ENCODE assay signal across 24 cellular contexts in the genomic region with DNA sequence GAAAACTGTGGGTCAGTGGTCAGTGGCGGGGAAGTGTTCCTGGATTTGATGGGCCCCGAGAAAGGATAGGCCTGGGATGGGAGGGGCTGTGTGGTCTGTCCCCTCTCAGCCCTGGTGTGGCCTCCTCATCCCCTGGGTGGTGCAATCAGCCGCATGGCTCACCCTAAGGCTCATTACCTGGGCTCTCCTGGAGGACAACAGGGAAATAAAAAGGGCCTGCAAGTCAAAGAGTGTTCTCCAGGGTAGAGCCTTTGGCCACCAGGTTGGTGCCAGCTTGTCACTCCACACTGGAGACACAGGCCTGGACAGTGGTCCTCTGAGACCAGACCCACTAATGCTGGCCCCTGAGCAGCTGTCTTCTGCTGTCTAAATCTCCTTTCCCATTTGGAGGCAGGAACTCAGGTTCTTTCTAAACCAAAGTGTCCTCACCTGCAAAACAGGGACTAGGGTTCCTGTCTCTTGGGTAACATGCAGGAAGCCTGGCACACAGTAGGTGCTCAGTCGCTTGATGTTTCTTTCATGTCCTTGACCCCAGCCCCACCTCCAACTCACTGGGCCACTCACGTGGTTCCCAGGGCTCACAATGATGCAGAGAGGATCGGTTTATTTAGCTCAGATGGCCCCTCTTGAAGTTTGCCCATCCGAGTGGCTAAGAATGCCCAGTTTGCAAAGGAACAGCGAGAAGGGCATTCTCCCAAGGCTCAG. TPM values are rescaled to one million over a fixed set of nuclear protein-coding genes. Genes with fewer than 3 reads are reported as not detected.
DNase-seq lines count a peak whose midpoint lies in the region; ATAC-seq, FAIRE-seq and TF ChIP-seq lines count a peak whose summit lies in the region.
"Had no signal": no experiment of that assay in that cellular context is flagged by ENCODE, and none has a peak within 500 bp of the region (broad histone marks: within the 10 kb centered on the region; RNA-seq: fewer than 3 reads in every experiment).

No MANE protein-coding gene starts in this region.

- H3K9me3 Mint-ChIP-seq in T-helper 1 cell treated with Interleukin-12 subunit alpha and Interleukin-12 subunit beta and Interleukin-4 antibody, amounts not matched to agents 30 μg/mL and 1 μg/mL, for 36 hours = no peaks in the 10 kb centered on the region
- no peaks in the 10 kb centered on the region for H3K9me3 Mint-ChIP-seq in nephron
- H3K9me3 Mint-ChIP-seq: activated T-helper 2 cell treated with anti-CD3 and anti-CD28 coated beads, Interferon-gamma antibody, Interleukin-2, Interleukin-4, amounts not matched to agents 10 μg/mL and 5 μg/mL and 100 μg/mL, durations not matched to agents 14 hours and 24 hours and 36 hours; stimulated activated naive CD8-positive, alpha-beta T cell treated with anti-CD3 and anti-CD28 coated beads, Interleukin-15, Interleukin-2, amounts not matched to agents 100 ng/mL and 50 ng/mL, for 24 hours had no signal

- TF ChIP-seq EP300 in H1 (IDR thresholded peaks at IDR 0.05; ENCODE audit: borderline replicate concordance in 1 of 2, low read depth in 2 of 2, low read length in 2 of 2) = no peak

- H3K4me3 Mint-ChIP-seq in T-helper 1 cell treated with Interleukin-12 subunit alpha and Interleukin-12 subunit beta and Interleukin-4 antibody, amounts not matched to agents 30 μg/mL and 1 μg/mL, for 36 hours = peak overlapping the region; percentile 31
- H3K4me3 Mint-ChIP-seq in nephron = peak overlapping the region in 2 of 3 experiments; percentile 47 to 86

- H3K23ac ChIP-seq in H1 (ENCODE audit: insufficient read length) = no peak overlapping the region

- H2AK5ac ChIP-seq in H1 (ENCODE audit: low read depth, low read length) = no peak overlapping the region

- H3K79me2 ChIP-seq in HCT116 (ENCODE audit: insufficient read depth, low read length) (no peaks in the 10 kb centered on the region), H1 (ENCODE audit: control insufficient read depth in 1 of 2, insufficient read depth in 2 of 2, low read length in 2 of 2) (no peaks in the 10 kb centered on the region)

- DNase-seq in T-helper 1 cell (no peak), HCT116 (ENCODE audit: low read depth, low spot score) (no peak), H1 (ENCODE audit: low read depth in 1 of 2, low spot score in 2 of 2) (no peak), NCI-H524 treated with DMSO at 0.1 percent for 48 hours (lab: John Stamatoyannopoulos, UW) (no peak), activated gamma-delta T cell (lab: John Stamatoyannopoulos, UW) (no peak)
- DNase-seq: AML-193; amniotic stem cell; central memory CD4-positive, alpha-beta T cell; effector CD8-positive, alpha-beta T cell; Kasumi-1; NCI-H1092; NCI-H2081 treated with DMSO at 0.1 percent for 48 hours; NCI-H524; stimulated activated CD4-positive, alpha-beta T cell treated with anti-CD3 and anti-CD28 coated beads, Interleukin-1b, Interleukin-23, amount 100 ng/mL, for 48 hours; T-helper 17 cell had no signal

- no peak overlapping the region for H4K91ac ChIP-seq in H1 (replicated peaks; ENCODE audit: insufficient read length, low read length)

- H3K27ac ChIP-seq in HCT116 (ENCODE audit: low read depth, low read length) (no peak overlapping the region), H1 (ENCODE audit: low read depth, low read length) (no peak overlapping the region)
- H3K27ac ChIP-seq: 22Rv1, esophagus muscularis mucosa, ovary had no signal

- no peak overlapping the region for H2BK15ac ChIP-seq in H1 (ENCODE audit: low read length)

- H3K4me1 ChIP-seq in HCT116 (ENCODE audit: control insufficient read depth in 1 of 2, insufficient read depth in 2 of 2, low read length in 2 of 2) = peaks cover 4 to 28% of the 10 kb centered on the region in 2 experiments; a peak in 3 of 4 replicates
- H3K4me1 ChIP-seq in H1 (replicated peaks in 1 of 4; ENCODE audit: control insufficient read depth in 3 of 4, insufficient read depth in 4 of 4, low read length in 3 of 4) = peaks cover 0 to 19% (median 12%) of the 10 kb centered on the region in 4 experiments; a peak in 6 of 7 replicates

- RAD21 ChIA-PET in HCT116 (lab: Charles Lee; ENCODE audit: low non-redundant PET in 1 of 2, low total read pairs in 2 of 2, uncharacterized antibody in 2 of 2, unreplicated experiment in 2 of 2) = no interaction called here

- no peak overlapping the region for H2BK20ac ChIP-seq in H1 (ENCODE audit: low read length)

- no peak overlapping the region for H2BK5ac ChIP-seq in H1 (ENCODE audit: low read depth, low read length)

- H3K56ac ChIP-seq in H1 (replicated peaks; ENCODE audit: insufficient read length, low read depth, low read length) = no peak overlapping the region

- H3K79me1 ChIP-seq in H1 (ENCODE audit: low read depth, low read length) = no peaks in the 10 kb centered on the region

- intact Hi-C loops in HCT116 (cut with micrococcal nuclease) = no loop called here

- ATAC-seq in HCT116 (no peak), HG03432 (IDR thresholded peaks at IDR 0.05; ENCODE audit: unreplicated experiment) (no peak)
- ATAC-seq: Right ventricle myocardium inferior had no signal

- POLR2A ChIA-PET in HCT116 (lab: Charles Lee) (no interaction called here), H1 (lab: Charles Lee; ENCODE audit: partially characterized antibody) (interaction anchor here (1.0 to 1.6 kb wide), 3 partner anchors 10 to 22 kb away, joined by 3 to 4 read pairs (median 4); no protein-coding TSS in a partner anchor)

- H4K20me1 ChIP-seq in HCT116 (ENCODE audit: insufficient read depth) (no peaks in the 10 kb centered on the region), H1 (replicated peaks in 1 of 2; ENCODE audit: control insufficient read depth in 1 of 2, insufficient read depth in 2 of 2, low read length in 2 of 2) (peaks cover 0 to 5% of the 10 kb centered on the region in 2 experiments)

- H4K5ac ChIP-seq in H1 (ENCODE audit: insufficient read length, low read depth, low read length) = no peak overlapping the region

- CTCF ChIA-PET in HCT116 (lab: Charles Lee) (no interaction called here), H1 (lab: Charles Lee; ENCODE audit: partially characterized antibody) (interaction anchor here (1.2 to 2.0 kb wide), 5 partner anchors 9 to 166 kb away, joined by 3 to 7 read pairs (median 4); no protein-coding TSS in a partner anchor)

- no peak overlapping the region for H3K18ac ChIP-seq in H1 (ENCODE audit: extremely low read depth, low read length)

- TF ChIP-seq POLR2A in HCT116 (IDR thresholded peaks at IDR 0.05; ENCODE audit: borderline replicate concordance, extremely low read depth, insufficient read depth, insufficient read length) (no peak), H1 (IDR thresholded peaks at IDR 0.05; ENCODE audit: control extremely low read depth in 1 of 2, low read depth in 2 of 2, low read length in 2 of 2) (no peak; a peak in 1 of 3 replicates)

- no peaks in the 10 kb centered on the region for H3K36me3 Mint-ChIP-seq in T-helper 1 cell treated with Interleukin-12 subunit alpha and Interleukin-12 subunit beta and Interleukin-4 antibody, amounts not matched to agents 30 μg/mL and 1 μg/mL, for 36 hours (ENCODE audit: low read depth)
- H3K36me3 Mint-ChIP-seq in nephron (ENCODE audit: low read depth) = no peaks in the 10 kb centered on the region

- H3K36me3 ChIP-seq in HCT116 (ENCODE audit: control insufficient read depth in 1 of 2, insufficient read depth in 2 of 2, low read length in 2 of 2) (no peaks in the 10 kb centered on the region), H1 (ENCODE audit: control insufficient read depth in 2 of 4, insufficient read depth in 4 of 4, low read length in 3 of 4) (no peaks in the 10 kb centered on the region)
- H3K36me3 ChIP-seq: ovary had no signal

- no peaks in the 10 kb centered on the region for H3K9me2 ChIP-seq in HCT116 (ENCODE audit: insufficient read depth)

- H3K23me2 ChIP-seq in H1 (ENCODE audit: low read depth, low read length) = peaks cover 20% of the 10 kb centered on the region

- TF ChIP-seq CTCF in HCT116 (IDR thresholded peaks at IDR 0.05 in 2 of 3, conservative IDR thresholded peaks at IDR 0.05 in 1 of 3; ENCODE audit: borderline replicate concordance in 1 of 3, insufficient read depth in 1 of 3, low read depth in 2 of 3, low read length in 2 of 3) (no peak), H1 (IDR thresholded peaks at IDR 0.05; ENCODE audit: control extremely low read depth in 1 of 3, insufficient read depth in 1 of 3, low read depth in 1 of 3, low read length in 3 of 3) (no peak), nephron (IDR thresholded peaks at IDR 0.05; ENCODE audit: unreplicated experiment in 3 of 3) (no peak)

- H3K27me3 Mint-ChIP-seq in T-helper 1 cell treated with Interleukin-12 subunit alpha and Interleukin-12 subunit beta and Interleukin-4 antibody, amounts not matched to agents 30 μg/mL and 1 μg/mL, for 36 hours (ENCODE audit: low read depth) = no peaks in the 10 kb centered on the region
- peaks cover 29% of the 10 kb centered on the region for H3K27me3 Mint-ChIP-seq in nephron (ENCODE audit: low read depth)

- H3K4ac ChIP-seq in H1 (replicated peaks; ENCODE audit: insufficient read length, low read depth, low read length) = no peak overlapping the region

- H3K14ac ChIP-seq in H1 (ENCODE audit: insufficient read length) = no peak overlapping the region

- H3K9ac ChIP-seq in HCT116 (ENCODE audit: low read length) (no peak overlapping the region), H1 (replicated peaks in 1 of 4; ENCODE audit: extremely low read depth in 1 of 4, low read depth in 3 of 4, low read length in 3 of 4) (no peak overlapping the region)

- peaks cover 4% of the 10 kb centered on the region for H3K4me1 Mint-ChIP-seq in T-helper 1 cell treated with Interleukin-12 subunit alpha and Interleukin-12 subunit beta and Interleukin-4 antibody, amounts not matched to agents 30 μg/mL and 1 μg/mL, for 36 hours (ENCODE audit: low read depth)
- peaks cover 4% of the 10 kb centered on the region for H3K4me1 Mint-ChIP-seq in nephron

- no peak overlapping the region for H3K27ac Mint-ChIP-seq in T-helper 1 cell treated with Interleukin-12 subunit alpha and Interleukin-12 subunit beta and Interleukin-4 antibody, amounts not matched to agents 30 μg/mL and 1 μg/mL, for 36 hours
- no peak overlapping the region for H3K27ac Mint-ChIP-seq in nephron
- H3K27ac Mint-ChIP-seq: activated T-helper 2 cell treated with anti-CD3 and anti-CD28 coated beads, Interferon-gamma antibody, Interleukin-2, Interleukin-4, amounts not matched to agents 10 μg/mL and 5 μg/mL and 100 μg/mL, durations not matched to agents 14 hours and 24 hours and 36 hours; stimulated activated naive CD8-positive, alpha-beta T cell treated with anti-CD3 and anti-CD28 coated beads, Interleukin-15, Interleukin-2, amounts not matched to agents 100 ng/mL and 50 ng/mL, for 24 hours; T-helper 17 cell had no signal

- 0 out of 2 replicates have a peak overlapping the region, but pooled peaks have one; percentile 17 for H2BK12ac ChIP-seq in H1 (ENCODE audit: low read depth, low read length)

- H3K9me3 ChIP-seq in HCT116 (ENCODE audit: control insufficient read depth in 1 of 2, insufficient read depth in 1 of 2, low read depth in 1 of 2, low read length in 2 of 2) = no peaks in the 10 kb centered on the region
- no peaks in the 10 kb centered on the region for H3K9me3 ChIP-seq in H1 (ENCODE audit: insufficient read depth in 2 of 2, low read depth in 1 of 2, low read length in 1 of 2)
- H3K9me3 ChIP-seq: esophagus muscularis mucosa, ovary had no signal

- no peak overlapping the region for H2AFZ ChIP-seq in HCT116 (ENCODE audit: low read depth, low read length, poor library complexity, severe bottlenecking)
- H2AFZ ChIP-seq in H1 (ENCODE audit: low read length) = no peak overlapping the region

- no peak overlapping the region for H2BK120ac ChIP-seq in H1 (replicated peaks; ENCODE audit: low read depth, low read length)

- no peak for FAIRE-seq in H1 (lab: Jason Lieb, UNC)

- TSS peak; percentile 32 for BruUV-seq in HCT116 (replicated peaks; lab: Mats Ljungman, UMichigan)

- H3K27me3 ChIP-seq in HCT116 (ENCODE audit: insufficient read depth, low read length) (no peaks in the 10 kb centered on the region), H1 (replicated peaks in 1 of 4; ENCODE audit: control insufficient read depth in 3 of 4, extremely low read depth in 1 of 4, insufficient read depth in 3 of 4, low read length in 3 of 4) (peaks cover 0 to 8% (median 4%) of the 10 kb centered on the region in 4 experiments; a peak in 4 of 7 replicates)
- H3K27me3 ChIP-seq: ovary had no signal

- WGBS in H1 (ENCODE audit: extremely low coverage in 1 of 2, insufficient coverage in 1 of 2, insufficient read length in 1 of 2, insufficient replicate concordance in 2 of 2, low coverage in 1 of 2, low lambda C conversion rate in 2 of 2, missing lambda C conversion rate in 1 of 2), 2 experiments = 66% methylated on average over 8 of the region's 8 CpGs; no CpG with 5 or more reads in 1 of the 2 experiments

- H3K4me3 ChIP-seq in HCT116 (replicated peaks in 1 of 2; ENCODE audit: low read depth in 1 of 2, low read length in 2 of 2) (no peak overlapping the region), H1 (ENCODE audit: extremely low read depth in 1 of 4, insufficient read depth in 2 of 4, low read depth in 3 of 4, low read length in 4 of 4) (no peak overlapping the region)
- H3K4me3 ChIP-seq: ovary had no signal

- TF ChIP-seq RAD21 in HCT116 (IDR thresholded peaks at IDR 0.05; ENCODE audit: low read depth) (no peak), H1 (IDR thresholded peaks at IDR 0.05 in 1 of 2, conservative IDR thresholded peaks at IDR 0.05 in 1 of 2; ENCODE audit: low read depth in 2 of 2, low read length in 2 of 2) (no peak)

- H3K4me2 ChIP-seq in HCT116 (ENCODE audit: low read length) (no peak overlapping the region), H1 (ENCODE audit: insufficient read depth in 1 of 2, low read depth in 2 of 2, low read length in 2 of 2) (peak overlapping the region; percentile 79 to 99; a peak in 2 of 4 replicates)

- H4K8ac ChIP-seq in H1 (ENCODE audit: extremely low read depth, insufficient read depth, low read length) = no peak overlapping the region

RNA-seq across cellular contexts. Expression of gene NDRG4, which starts 2.4 kb away (rescaled TPM):
- total RNA-seq in HCT116 (2021; ENCODE audit: unreplicated experiment) = 8.6 TPM
- polyA plus RNA-seq in HCT116 (2012) = 8.2 and 8.9 TPM in 2 replicates
- total RNA-seq in H1 (2021; fragmentation: NEBNext Ultra II Directional; extraction: Animal tissue kit (Norgen Biotek cat#: 25700)) = 18.9 and 20.8 TPM in 2 replicates
- polyA plus RNA-seq in H1 (2011; rRNA removed) = 30.9 and 45.7 TPM in 2 replicates
- 36.6 TPM for polyA plus RNA-seq in H1 (2011; cell fraction: cytosol; rRNA removed)
- polyA plus RNA-seq in H1 (2011; cell fraction: nucleus; rRNA removed) = 92.2 TPM
- polyA plus RNA-seq in H1 (2012, experiment 1 of 2) = 24.3 to 38.5 TPM (median 26.3 TPM) in 4 replicates
- polyA plus RNA-seq in H1 (2012, experiment 2 of 2) = 13.1 TPM
- 14.9 TPM for polyA plus RNA-seq in H1 (2013, experiment 1 of 2)
- 13.9 TPM for polyA plus RNA-seq in H1 (2013, experiment 2 of 2)
- polyA minus RNA-seq in H1 (2011; rRNA and poly(A)+ RNA removed) = 33.2 and 38.9 TPM in 2 replicates
- polyA minus RNA-seq in H1 (2011; cell fraction: cytosol; rRNA and poly(A)+ RNA removed) = 27.0 TPM
- 34.6 TPM for polyA minus RNA-seq in H1 (2011; cell fraction: nucleus; rRNA and poly(A)+ RNA removed)

RNA-seq across cellular contexts. Expression of gene SETD6, which starts 12.9 kb away (rescaled TPM):
- 26.6 TPM for total RNA-seq in HCT116 (2021; ENCODE audit: unreplicated experiment)
- 13.3 and 15.1 TPM in 2 replicates for polyA plus RNA-seq in HCT116 (2012)
- total RNA-seq in H1 (2021; fragmentation: NEBNext Ultra II Directional; extraction: Animal tissue kit (Norgen Biotek cat#: 25700)) = 37.0 and 40.5 TPM in 2 replicates
- polyA plus RNA-seq in H1 (2011; rRNA removed) = 25.3 and 34.1 TPM in 2 replicates
- polyA plus RNA-seq in H1 (2011; cell fraction: cytosol; rRNA removed) = 40.3 TPM
- polyA plus RNA-seq in H1 (2011; cell fraction: nucleus; rRNA removed) = 84.0 TPM
- 35.9 to 46.2 TPM (median 43.6 TPM) in 4 replicates for polyA plus RNA-seq in H1 (2012, experiment 1 of 2)
- 10.2 TPM for polyA plus RNA-seq in H1 (2012, experiment 2 of 2)
- 29.8 TPM for polyA plus RNA-seq in H1 (2013, experiment 1 of 2)
- polyA plus RNA-seq in H1 (2013, experiment 2 of 2) = 26.8 TPM
- polyA minus RNA-seq in H1 (2011; rRNA and poly(A)+ RNA removed) = 25.6 and 31.0 TPM in 2 replicates
- 21.4 TPM for polyA minus RNA-seq in H1 (2011; cell fraction: cytosol; rRNA and poly(A)+ RNA removed)
- 85.0 TPM for polyA minus RNA-seq in H1 (2011; cell fraction: nucleus; rRNA and poly(A)+ RNA removed)
